In the genomic region with DNA sequence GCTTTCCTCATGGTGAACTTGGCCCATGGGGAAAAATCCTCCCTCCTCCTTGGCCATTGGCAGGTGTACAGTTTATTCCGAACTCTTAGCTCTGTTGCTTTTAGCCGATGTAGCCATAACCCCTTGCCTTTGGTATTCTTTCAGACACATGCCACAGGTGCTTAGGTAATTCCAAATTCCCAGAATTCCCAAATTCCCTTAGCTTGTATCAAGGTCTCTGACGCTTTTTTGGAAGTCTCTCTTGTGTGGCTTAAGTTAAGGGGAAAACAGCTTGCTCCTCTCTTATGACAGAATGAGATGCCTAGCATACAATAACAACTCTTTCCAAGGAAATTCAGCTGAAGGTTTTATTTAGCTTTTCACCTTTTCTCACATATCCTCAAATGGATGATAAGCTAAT, we compare ENCODE assay signal across 25 cellular contexts.
"Had no signal": no experiment of that assay in that cellular context is flagged by ENCODE, and none has a peak within 500 bp of the region (broad histone marks: within the 10 kb centered on the region; RNA-seq: fewer than 3 reads in every experiment).

No MANE protein-coding gene starts in this region.

- FAIRE-seq: endothelial cell of umbilical vein, frontal cortex, keratinocyte had no signal

- H3K27me3 ChIP-seq: colonic mucosa, neutrophil, right atrium auricular region, sigmoid colon, testis had no signal

- H3K4me3 ChIP-seq: colonic mucosa, left ventricle myocardium inferior, lower lobe of right lung, right atrium auricular region, sigmoid colon, skin epidermis, testis had no signal

- H3K27ac ChIP-seq: colonic mucosa, left ventricle myocardium inferior, lower lobe of right lung, neutrophil, right atrium auricular region, skin epidermis, testis had no signal

- H3K36me3 ChIP-seq: colonic mucosa, left ventricle myocardium inferior, lower lobe of right lung, neutrophil, right atrium auricular region, sigmoid colon had no signal

- ATAC-seq: left cardiac atrium; lower lobe of right lung; naive thymus-derived CD4-positive, alpha-beta T cell; stimulated activated naive B cell treated with anti-CD40 and anti-IgM and Interleukin-4, amounts not matched to agents 10 μg/mL and 1 μg/mL and 100 μg/mL, for 72 hours; stimulated activated naive CD8-positive, alpha-beta T cell treated with anti-CD3 and anti-CD28 coated beads, Interleukin-15, amount 100 ng/mL, for 72 hours had no signal

- DNase-seq: cerebellar nuclear complex; colonic mucosa; effector CD4-positive, alpha-beta T cell; endodermal cell; erythroblast; glutamatergic neuron; immature natural killer cell; left cardiac atrium; left ventricle myocardium inferior; lower lobe of right lung; mesenchymal stem cell; naive thymus-derived CD4-positive, alpha-beta T cell; nephron progenitor cell; sigmoid colon; stimulated activated CD4-positive, alpha-beta T cell treated with anti-CD3 and anti-CD28 coated beads, Interleukin-2, amount 100 ng/mL, for 24 hours; stimulated activated CD4-positive, alpha-beta T cell treated with anti-CD3 and anti-CD28 coated beads, Interleukin-4, amount 100 ng/mL, for 4 hours; stimulated activated naive B cell treated with anti-CD40 and anti-IgM and Interleukin-4, amounts not matched to agents 10 μg/mL and 1 μg/mL and 100 μg/mL, for 72 hours; stimulated activated naive CD8-positive, alpha-beta T cell treated with anti-CD3 and anti-CD28 coated beads, Interleukin-15, amount 100 ng/mL, for 72 hours; testis had no signal

- H3K4me1 ChIP-seq: colonic mucosa, lower lobe of right lung, right atrium auricular region, testis had no signal

- H3K9me3 ChIP-seq: colonic mucosa, left ventricle myocardium inferior, lower lobe of right lung, neutrophil, right atrium auricular region, sigmoid colon, testis had no signal
